8 cellular contexts compared by ENCODE assay signal in genomic region chr9:40361018-40361417, GRCh38.
DNase-seq lines count a peak whose midpoint lies in the region; FAIRE-seq and TF ChIP-seq lines count a peak whose summit lies in the region.
"Not testable (repeated sequence)": the region's sequence is repeated elsewhere in the genome, so short reads cannot be mapped to it uniquely, and the experiment has no call there.

No MANE protein-coding gene starts in this region.

- intact Hi-C loops in breast epithelium (cut with DNase I; ENCODE audit: low total_unique reads); cardiac septum (cut with DNase I); kidney (cut with DNase I); sigmoid colon (cut with DNase I): not testable (repeated sequence)

- peak; percentile 3 for DNase-seq in activated CD4-positive, alpha-beta T cell treated with anti-CD3 and anti-CD28 coated beads for 1 hour
- peak; percentile 28 for DNase-seq in activated CD8-positive, alpha-beta memory T cell treated with anti-CD3 and anti-CD28 coated beads, Interleukin-2, amount 50 U/mL, for 48 hours
- DNase-seq in breast epithelium (ENCODE audit: low spot score in 2 of 2): peak; percentile 5 to 16
- DNase-seq in cardiac septum (ENCODE audit: low spot score): peak; percentile 57
- DNase-seq in kidney: peak; percentile 7
- DNase-seq in mesenteric fat pad (ENCODE audit: low spot score): peak; percentile 86
- peak; percentile 25 for DNase-seq in sigmoid colon
- DNase-seq in ureter (ENCODE audit: low spot score): peak; percentile 1

- not testable (repeated sequence) for H3K9me3 ChIP-seq in breast epithelium; kidney (ENCODE audit: control insufficient read depth in 1 of 2, low read length in 2 of 2); sigmoid colon

- not testable (repeated sequence) for H3K27ac ChIP-seq in breast epithelium; kidney (ENCODE audit: low read depth in 2 of 2, low read length in 2 of 2); sigmoid colon

- H3K4me3 ChIP-seq in breast epithelium; kidney (ENCODE audit: low read length in 2 of 2); sigmoid colon: not testable (repeated sequence)

- not testable (repeated sequence) for TF ChIP-seq CTCF in breast epithelium (IDR thresholded peaks at IDR 0.05); kidney (IDR thresholded peaks at IDR 0.05; ENCODE audit: borderline replicate concordance, extremely low read depth, insufficient read depth); sigmoid colon (IDR thresholded peaks at IDR 0.05)

- H3K36me3 ChIP-seq in breast epithelium; kidney (ENCODE audit: control insufficient read depth in 1 of 2, insufficient read depth in 2 of 2, low read length in 2 of 2); sigmoid colon: not testable (repeated sequence)

- not testable (repeated sequence) for TF ChIP-seq EP300 in sigmoid colon (IDR thresholded peaks at IDR 0.05)

- not testable (repeated sequence) for H3K27me3 ChIP-seq in breast epithelium, sigmoid colon

- FAIRE-seq in kidney (lab: Jason Lieb, UNC): not testable (repeated sequence)

- TF ChIP-seq POLR2A in breast epithelium (IDR thresholded peaks at IDR 0.05); sigmoid colon (IDR thresholded peaks at IDR 0.05): not testable (repeated sequence)

- not testable (repeated sequence) for H3K9ac ChIP-seq in kidney (ENCODE audit: low read length in 2 of 2)

- WGBS in sigmoid colon, 2 donors: 64 to 66% methylated on average over 4 of the region's 4 CpGs

- H3K4me1 ChIP-seq in breast epithelium; kidney (ENCODE audit: control insufficient read depth in 1 of 2, insufficient read depth in 1 of 2, low read depth in 1 of 2, low read length in 2 of 2); sigmoid colon: not testable (repeated sequence)

Comparison
In these comparisons a context has a peak if more than half of its experiments do, and no peak if none do; other contexts are left out.
1. DNase-seq: peak in every context shown above with its lines; median percentile 86 in mesenteric fat pad; 57 in cardiac septum; 28 in activated CD8-positive, alpha-beta memory T cell treated with anti-CD3 and anti-CD28 coated beads, Interleukin-2, amount 50 U/mL, for 48 hours; 25 in sigmoid colon; 10 in breast epithelium; 7 in kidney; 3 in activated CD4-positive, alpha-beta T cell treated with anti-CD3 and anti-CD28 coated beads for 1 hour; 1 in ureter.